ENCODE assay signal across 8 cellular contexts in the genomic region with DNA sequence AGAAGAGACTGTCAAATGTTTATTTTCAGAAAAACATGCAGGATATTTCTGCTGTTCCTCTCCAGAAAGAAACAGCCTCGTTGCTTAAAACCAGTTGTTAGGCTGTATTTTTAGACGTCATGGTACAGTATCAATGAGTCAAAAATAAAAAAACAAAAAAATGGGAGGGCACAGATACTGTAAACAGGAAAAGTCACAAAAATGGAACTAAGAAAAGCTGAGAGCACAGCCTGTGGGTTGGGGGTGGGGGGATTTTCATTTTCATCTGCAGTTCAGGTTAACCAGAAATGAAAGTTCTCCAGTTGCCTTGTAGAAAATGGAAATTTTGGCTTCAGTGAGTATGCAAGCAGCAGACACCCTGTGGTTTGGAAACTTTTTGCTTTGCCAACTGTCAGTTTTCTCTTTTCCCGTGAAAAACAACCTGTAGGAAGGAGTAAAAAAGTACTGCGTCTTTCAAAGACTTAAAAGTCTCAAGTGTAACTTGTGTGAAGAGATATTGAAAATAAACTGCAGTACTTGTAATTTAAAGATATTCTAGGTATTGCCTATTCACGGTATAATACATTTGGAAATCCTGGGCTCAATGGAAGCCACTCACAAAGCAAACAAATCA. TPM values are rescaled to one million over a fixed set of nuclear protein-coding genes. Genes with fewer than 3 reads are reported as not detected.
DNase-seq lines count a peak whose midpoint lies in the region; ATAC-seq and TF ChIP-seq lines count a peak whose summit lies in the region.
"Had no signal": no experiment of that assay in that cellular context is flagged by ENCODE, and none has a peak within 500 bp of the region (broad histone marks: within the 10 kb centered on the region; RNA-seq: fewer than 3 reads in every experiment).

No MANE protein-coding gene starts in this region.

- intact Hi-C loops in lower leg skin (cut with DNase I; ENCODE audit: low total_unique reads), result no loop called here

- ATAC-seq in GM19351 (IDR thresholded peaks at IDR 0.05; ENCODE audit: unreplicated experiment) (peak; percentile 80), HG03066 (IDR thresholded peaks at IDR 0.05; ENCODE audit: low read depth, unreplicated experiment) (peak; percentile 79)
- ATAC-seq in activated CD8-positive, alpha-beta T cell treated with anti-CD3 and anti-CD28 coated beads, Interleukin-2, amount 10 ng/mL, durations not matched to agents 7 days and 5 days, result peak; percentile 75

- H3K27me3 Mint-ChIP-seq in activated CD8-positive, alpha-beta T cell treated with anti-CD3 and anti-CD28 coated beads, Interleukin-2, amount 10 ng/mL, durations not matched to agents 7 days and 5 days (ENCODE audit: low read depth), result no peaks in the 10 kb centered on the region
- no peaks in the 10 kb centered on the region for H3K27me3 Mint-ChIP-seq in osteocyte (ENCODE audit: unreplicated experiment)

- no peak overlapping the region for H3K4me3 ChIP-seq in lower leg skin (ENCODE audit: low read depth, poor library complexity, severe bottlenecking)
- H3K4me3 ChIP-seq: pancreas had no signal

- WGBS in lower leg skin, 2 donors, result 40 to 54% methylated on average over 5 of the region's 5 CpGs

- H3K9me3 Mint-ChIP-seq in activated CD8-positive, alpha-beta T cell treated with anti-CD3 and anti-CD28 coated beads, Interleukin-2, amount 10 ng/mL, durations not matched to agents 7 days and 5 days (ENCODE audit: insufficient read depth), result no peaks in the 10 kb centered on the region
- H3K9me3 Mint-ChIP-seq in osteocyte (ENCODE audit: unreplicated experiment), result no peaks in the 10 kb centered on the region

- H3K4me1 Mint-ChIP-seq in activated CD8-positive, alpha-beta T cell treated with anti-CD3 and anti-CD28 coated beads, Interleukin-2, amount 10 ng/mL, durations not matched to agents 7 days and 5 days (ENCODE audit: low read depth), result peaks cover 36% of the 10 kb centered on the region
- H3K4me1 Mint-ChIP-seq in osteocyte (ENCODE audit: unreplicated experiment), result peaks cover 41% of the 10 kb centered on the region

- DNase-seq in activated CD8-positive, alpha-beta T cell treated with anti-CD3 and anti-CD28 coated beads, Interleukin-2, amount 10 ng/mL, durations not matched to agents 7 days and 5 days, result peak; percentile 61
- DNase-seq in osteocyte (ENCODE audit: extremely low spot score, unreplicated experiment) (no peak), lower leg skin (ENCODE audit: low spot score in 2 of 2) (no peak), NCI-H2081 treated with DMSO at 0.1 percent for 48 hours (lab: John Stamatoyannopoulos, UW) (no peak)
- no peak for DNase-seq in NK-92 treated with Interleukin-12 subunit alpha and Interleukin-12 subunit beta, amount 100 ng/mL, for 24 hours (lab: John Stamatoyannopoulos, UW)
- DNase-seq: pancreas had no signal

- POLR2A ChIA-PET in activated CD8-positive, alpha-beta T cell treated with anti-CD3 and anti-CD28 coated beads, Interleukin-2, amount 10 ng/mL, durations not matched to agents 7 days and 5 days (lab: Charles Lee), result no interaction called here

- TF ChIP-seq POLR2A in lower leg skin (IDR thresholded peaks at IDR 0.05), result no peak

- CTCF ChIA-PET in activated CD8-positive, alpha-beta T cell treated with anti-CD3 and anti-CD28 coated beads, Interleukin-2, amount 10 ng/mL, durations not matched to agents 7 days and 5 days (lab: Charles Lee), result interaction anchor here (0.8 to 8.1 kb wide), 13 partner anchors 8 to 206 kb away, joined by 3 to 59 read pairs (median 4); a partner anchor contains a TSS

- peak overlapping the region; percentile 68 for H3K4me3 Mint-ChIP-seq in activated CD8-positive, alpha-beta T cell treated with anti-CD3 and anti-CD28 coated beads, Interleukin-2, amount 10 ng/mL, durations not matched to agents 7 days and 5 days
- H3K4me3 Mint-ChIP-seq in osteocyte (ENCODE audit: unreplicated experiment), result peak overlapping the region; percentile 45

- H3K27ac Mint-ChIP-seq in activated CD8-positive, alpha-beta T cell treated with anti-CD3 and anti-CD28 coated beads, Interleukin-2, amount 10 ng/mL, durations not matched to agents 7 days and 5 days, result peak overlapping the region; percentile 86
- peak overlapping the region; percentile 75 for H3K27ac Mint-ChIP-seq in osteocyte (ENCODE audit: unreplicated experiment)

- no peak for TF ChIP-seq CTCF in osteocyte (IDR thresholded peaks at IDR 0.05)
- no peak for TF ChIP-seq CTCF in lower leg skin (IDR thresholded peaks at IDR 0.05)

- H3K36me3 Mint-ChIP-seq in activated CD8-positive, alpha-beta T cell treated with anti-CD3 and anti-CD28 coated beads, Interleukin-2, amount 10 ng/mL, durations not matched to agents 7 days and 5 days (ENCODE audit: low read depth), result no peaks in the 10 kb centered on the region
- H3K36me3 Mint-ChIP-seq in osteocyte (ENCODE audit: unreplicated experiment), result no peaks in the 10 kb centered on the region

RNA-seq across cellular contexts. Expression of a gene that starts 59.0 kb away (rescaled TPM):
- 1 to 10 TPM; 7.7 to 8.2 TPM for total RNA-seq in activated CD8-positive, alpha-beta T cell treated with anti-CD3 and anti-CD28 coated beads, Interleukin-2, amount 10 ng/mL, durations not matched to agents 7 days and 5 days
- 0.52 and 1.3 TPM in 2 replicates for total RNA-seq in osteocyte
- total RNA-seq in lower leg skin, result 10 to 100 TPM; 58.0 to 71.9 (median 63.4) TPM

Comparison
In these comparisons a context has a peak if more than half of its experiments do, and no peak if none do; other contexts are left out.
1. RNA of a gene that starts 59.0 kb away (total RNA-seq): 58.0 to 71.9 TPM in lower leg skin; 7.7 to 8.2 TPM in activated CD8-positive, alpha-beta T cell treated with anti-CD3 and anti-CD28 coated beads, Interleukin-2, amount 10 ng/mL, durations not matched to agents 7 days and 5 days and 0.52 to 1.3 TPM in osteocyte; every median in the first group is over 4 times any median in the second.
2. Peak in every context shown above with its lines, with median percentiles within 50 percentile points of each other: ATAC-seq.